ENCODE assay signal across 17 cellular contexts in the genomic region with DNA sequence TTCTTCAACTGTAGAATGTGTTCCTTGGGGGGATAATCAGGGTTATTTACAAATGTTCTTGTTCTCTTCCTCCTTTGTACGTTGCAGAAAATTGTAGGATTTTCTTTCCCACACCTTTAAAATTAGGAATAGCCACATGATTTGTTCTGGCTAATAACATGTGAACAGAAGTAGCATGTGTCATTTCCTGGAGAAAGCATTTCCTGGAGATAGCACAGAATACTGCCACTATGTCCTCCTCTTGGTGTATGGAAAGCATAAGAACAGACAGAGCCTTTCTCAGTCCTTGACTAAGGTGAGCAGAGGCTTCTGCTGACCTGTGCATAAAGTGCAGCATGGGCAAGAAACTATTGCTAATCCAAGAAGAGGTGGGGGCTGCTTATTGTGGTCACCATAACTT.
DNase-seq lines count a peak whose midpoint lies in the region; ATAC-seq and TF ChIP-seq lines count a peak whose summit lies in the region.
"Had no signal": no experiment of that assay in that cellular context is flagged by ENCODE, and none has a peak within 500 bp of the region (broad histone marks: within the 10 kb centered on the region; RNA-seq: fewer than 3 reads in every experiment).

No MANE protein-coding gene starts in this region.

- DNase-seq in GM23248 (peak; percentile 38), SK-MEL-5 (ENCODE audit: low read depth, low spot score) (peak; percentile 33), choroid plexus epithelial cell (ENCODE audit: low read depth) (peak; percentile 48), mesenchymal stem cell (peak; percentile 47), right atrium auricular region (ENCODE audit: low spot score) (no peak), head of caudate nucleus (no peak)
- DNase-seq: activated CD4-positive, alpha-beta T cell treated with anti-CD3 and anti-CD28 coated beads, Interleukin-2, amount 50 U/mL, for 4 hours; activated naive CD4-positive, alpha-beta T cell treated with anti-CD3 and anti-CD28 coated beads, Interleukin-2, amount 50 U/mL, for 16 hours; aorta; CD4-positive, alpha-beta T cell; immature natural killer cell; left ventricle myocardium superior had no signal

- peak overlapping the region in 1 of 2 experiments; percentile 13 for H3K18ac ChIP-seq in mesenchymal stem cell (ENCODE audit: low read depth in 1 of 2, low read length in 2 of 2)

- H3K4me1 ChIP-seq in GM23248 (ENCODE audit: insufficient read depth) (peaks cover 15% of the 10 kb centered on the region), mesenchymal stem cell (ENCODE audit: control insufficient read depth, insufficient read depth, low read depth, low read length) (peaks cover 6% of the 10 kb centered on the region), right atrium auricular region (peaks cover 0 to 18% of the 10 kb centered on the region in 2 donors)

- no peaks in the 10 kb centered on the region for H3K79me2 ChIP-seq in GM23248 (ENCODE audit: insufficient read depth)

- no peak overlapping the region for H2BK15ac ChIP-seq in mesenchymal stem cell (ENCODE audit: low read depth, poor library complexity, severe bottlenecking)

- no peak overlapping the region for H2BK5ac ChIP-seq in mesenchymal stem cell (ENCODE audit: low read depth, low read length, poor library complexity, severe bottlenecking)

- WGBS in GM23248 (ENCODE audit: low coverage in 1 of 2, low lambda C conversion rate in 2 of 2, missing lambda C conversion rate in 2 of 2), 2 experiments, result 57 to 70% methylated on average over 1 of the region's 1 CpG
- WGBS in mesenchymal stem cell, result no CpG with 5 or more reads among the region's 1 CpG

- intact Hi-C loops in head of caudate nucleus (cut with DNase I), result no loop called here

- no peak overlapping the region for H3K9ac ChIP-seq in GM23248
- H3K9ac ChIP-seq in mesenchymal stem cell (ENCODE audit: low read length), result peak overlapping the region; percentile 55

- H3K79me1 ChIP-seq in mesenchymal stem cell (replicated peaks; ENCODE audit: low read length, poor library complexity, severe bottlenecking), result no peaks in the 10 kb centered on the region

- no peak overlapping the region for H2AK5ac ChIP-seq in mesenchymal stem cell (ENCODE audit: low read length, severe bottlenecking)

- H3K4me3 ChIP-seq in GM23248 (no peak overlapping the region), choroid plexus epithelial cell (ENCODE audit: low read depth, low read length) (no peak overlapping the region), mesenchymal stem cell (ENCODE audit: insufficient read depth in 1 of 2, low read depth in 1 of 2, low read length in 2 of 2) (no peak overlapping the region), right atrium auricular region (no peak overlapping the region)
- H3K4me3 ChIP-seq: SK-N-MC had no signal

- no peaks in the 10 kb centered on the region for H4K20me1 ChIP-seq in GM23248 (ENCODE audit: insufficient read depth)

- no peaks in the 10 kb centered on the region for H3K9me2 ChIP-seq in GM23248 (ENCODE audit: insufficient read depth)

- peak overlapping the region in 1 of 2 experiments; percentile 25 for H3K14ac ChIP-seq in mesenchymal stem cell (ENCODE audit: low read length in 2 of 2)

- no peak overlapping the region for H3K27ac ChIP-seq in GM23248
- H3K27ac ChIP-seq in mesenchymal stem cell (ENCODE audit: low read length, poor library complexity, severe bottlenecking), result no peak overlapping the region
- H3K27ac ChIP-seq in right atrium auricular region, result no peak overlapping the region
- H3K27ac ChIP-seq: epithelial cell of prostate, foreskin keratinocyte, SK-N-MC had no signal

- TF ChIP-seq CTCF in choroid plexus epithelial cell (conservative IDR thresholded peaks at IDR 0.05; ENCODE audit: low read depth, low read length) (no peak), right atrium auricular region (IDR thresholded peaks at IDR 0.05) (no peak)

- H3K9me3 ChIP-seq in GM23248 (ENCODE audit: low read depth) (no peaks in the 10 kb centered on the region), mesenchymal stem cell (ENCODE audit: control insufficient read depth, low read length) (no peaks in the 10 kb centered on the region), right atrium auricular region (no peaks in the 10 kb centered on the region)

- no peaks in the 10 kb centered on the region for H3F3A ChIP-seq in GM23248 (ENCODE audit: insufficient read depth)

- H3K4ac ChIP-seq in mesenchymal stem cell (ENCODE audit: low read depth in 1 of 2, low read length in 2 of 2), result peak overlapping the region in 1 of 2 experiments; percentile 60

- in situ Hi-C loops in GM23248 (cut with MboI), result no loop called here
- in situ Hi-C loops in SK-MEL-5 (cut with HindIII; ENCODE audit: low pct_unique_long_range_greater_than_20kb, low sequenced_read_pairs), result loop anchor here (25.0 kb wide), 1 partner anchor 929 kb away; no protein-coding TSS in a partner anchor

- no peak overlapping the region for H4K91ac ChIP-seq in mesenchymal stem cell (ENCODE audit: low read length)

- peak overlapping the region; percentile 19 for H4K8ac ChIP-seq in mesenchymal stem cell (ENCODE audit: low read length)

- ATAC-seq in GM21528 (IDR thresholded peaks at IDR 0.05; ENCODE audit: low FRiP score, unreplicated experiment) (no peak), HG02852 (IDR thresholded peaks at IDR 0.05; ENCODE audit: unreplicated experiment) (no peak)

- H3K4me2 ChIP-seq in GM23248 (ENCODE audit: unreplicated experiment) (no peak overlapping the region), mesenchymal stem cell (ENCODE audit: low read length, poor library complexity, severe bottlenecking) (no peak overlapping the region)

- H2AFZ ChIP-seq in GM23248, result no peak overlapping the region
- no peak overlapping the region for H2AFZ ChIP-seq in mesenchymal stem cell (ENCODE audit: low read depth, low read length)

- H2BK120ac ChIP-seq in mesenchymal stem cell (ENCODE audit: low read depth, low read length), result no peak overlapping the region

- H2BK12ac ChIP-seq in mesenchymal stem cell (ENCODE audit: low read length in 2 of 2), result peak overlapping the region; percentile 51 to 69

- no peaks in the 10 kb centered on the region for H3K36me3 ChIP-seq in GM23248 (ENCODE audit: low read depth)
- peaks cover 0 to 21% of the 10 kb centered on the region in 2 experiments for H3K36me3 ChIP-seq in mesenchymal stem cell (ENCODE audit: control insufficient read depth in 1 of 2, insufficient read depth in 2 of 2, low read depth in 1 of 2, low read length in 2 of 2)
- no peaks in the 10 kb centered on the region for H3K36me3 ChIP-seq in right atrium auricular region

- H3K27me3 ChIP-seq in GM23248 (replicated peaks; ENCODE audit: insufficient read depth) (no peaks in the 10 kb centered on the region), mesenchymal stem cell (ENCODE audit: control insufficient read depth in 1 of 2, insufficient read depth in 1 of 2, low read length in 2 of 2) (no peaks in the 10 kb centered on the region), right atrium auricular region (no peaks in the 10 kb centered on the region)

- H3K23ac ChIP-seq in mesenchymal stem cell (ENCODE audit: low read length in 2 of 2), result no peak overlapping the region

Comparison
In these comparisons a context has a peak if more than half of its experiments do, and no peak if none do; other contexts are left out.
1. DNase-seq: peak in GM23248 (single experiment), SK-MEL-5 (single experiment), choroid plexus epithelial cell (single experiment) and mesenchymal stem cell (single experiment); none in right atrium auricular region (single experiment) and head of caudate nucleus (0 of 42).